8 cellular contexts compared by ENCODE assay signal in the genomic region with DNA sequence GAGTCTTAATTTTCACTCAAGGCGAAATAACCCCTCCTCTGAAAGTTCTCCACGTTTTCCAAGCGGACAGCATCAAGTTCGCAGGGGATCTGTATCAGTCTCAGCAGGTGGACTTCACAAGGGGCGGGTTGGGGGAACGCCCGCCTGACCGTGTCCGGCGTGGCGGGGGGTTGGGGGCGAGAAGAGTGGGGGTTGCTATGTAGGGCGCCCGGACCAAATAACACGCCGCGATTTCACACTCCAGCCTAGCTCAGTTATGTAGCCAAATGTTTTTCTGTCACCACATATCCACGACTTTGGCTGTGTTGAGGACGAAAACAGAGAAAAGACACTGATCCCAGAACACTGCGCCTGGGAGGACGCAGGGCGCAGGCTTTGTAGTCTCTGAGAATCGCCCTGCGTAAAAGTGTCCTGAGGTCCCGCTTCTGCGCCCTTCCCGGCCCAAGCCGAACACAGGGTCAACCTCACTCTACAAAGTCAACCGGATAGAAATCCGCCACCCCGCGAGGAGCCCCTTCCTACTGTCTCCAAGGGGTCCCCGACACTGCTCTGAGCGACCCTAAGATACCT. TPM values are rescaled to one million over a fixed set of nuclear protein-coding genes. Genes with fewer than 3 reads are reported as not detected.
DNase-seq lines count a peak whose midpoint lies in the region; ATAC-seq and TF ChIP-seq lines count a peak whose summit lies in the region.

No MANE protein-coding gene starts in this region.

- TF ChIP-seq CTCF in CD14-positive monocyte (IDR thresholded peaks at IDR 0.05) (no peak), NB4 (IDR thresholded peaks at IDR 0.05; ENCODE audit: low read depth, low read length) (no peak), endothelial cell (IDR thresholded peaks at IDR 0.05; ENCODE audit: unreplicated experiment) (no peak), nephron progenitor cell (IDR thresholded peaks at IDR 0.05) (no peak)

- H3K4me1 Mint-ChIP-seq in CD14-positive monocyte (peaks cover 81% of the 10 kb centered on the region), endothelial cell (ENCODE audit: unreplicated experiment) (peaks cover 15% of the 10 kb centered on the region), nephron progenitor cell (peaks cover 40% of the 10 kb centered on the region)

- peaks cover 6 to 19% of the 10 kb centered on the region in 2 donors for H3K36me3 Mint-ChIP-seq in CD14-positive monocyte
- H3K36me3 Mint-ChIP-seq in endothelial cell (ENCODE audit: low read depth, unreplicated experiment), result no peaks in the 10 kb centered on the region
- H3K36me3 Mint-ChIP-seq in nephron progenitor cell (ENCODE audit: low read depth), result no peaks in the 10 kb centered on the region

- ATAC-seq in HG02623 (IDR thresholded peaks at IDR 0.05; ENCODE audit: unreplicated experiment) (no peak), HG02970 (IDR thresholded peaks at IDR 0.05; ENCODE audit: low FRiP score, unreplicated experiment) (no peak)

- peak overlapping the region in 5 of 7 donors; percentile 41 to 89 (median 81) for H3K27ac Mint-ChIP-seq in CD14-positive monocyte
- H3K27ac Mint-ChIP-seq in endothelial cell (ENCODE audit: unreplicated experiment), result no peak overlapping the region
- no peak overlapping the region for H3K27ac Mint-ChIP-seq in nephron progenitor cell

- H3K4me3 Mint-ChIP-seq in CD14-positive monocyte, result peak overlapping the region; percentile 92 to 96
- peak overlapping the region; percentile 86 for H3K4me3 Mint-ChIP-seq in endothelial cell (ENCODE audit: unreplicated experiment)
- H3K4me3 Mint-ChIP-seq in nephron progenitor cell, result peak overlapping the region; percentile 79

- TF ChIP-seq POLR2A in NB4 (IDR thresholded peaks at IDR 0.05; ENCODE audit: extremely low read depth, insufficient read length), result no peak

- peaks cover 0 to 2% (median 0%) of the 10 kb centered on the region in 7 donors for H3K9me3 Mint-ChIP-seq in CD14-positive monocyte
- H3K9me3 Mint-ChIP-seq in endothelial cell (ENCODE audit: unreplicated experiment), result no peaks in the 10 kb centered on the region
- no peaks in the 10 kb centered on the region for H3K9me3 Mint-ChIP-seq in nephron progenitor cell

- intact Hi-C loops in CD14-positive monocyte (cut with micrococcal nuclease), result loop anchor here (5.0 kb wide), 3 partner anchors 34 to 64 kb away; no protein-coding TSS in a partner anchor

- DNase-seq in CD14-positive monocyte (ENCODE audit: low spot score), result no peak
- DNase-seq in NB4 (ENCODE audit: low read depth), result no peak
- no peak for DNase-seq in endothelial cell (ENCODE audit: low spot score)
- peak; percentile 33 for DNase-seq in nephron progenitor cell
- DNase-seq in GF-D8 (lab: John Stamatoyannopoulos, UW), result no peak
- no peak for DNase-seq in NCI-H2196 (lab: John Stamatoyannopoulos, UW; ENCODE audit: unreplicated experiment)

- H3K27me3 Mint-ChIP-seq in CD14-positive monocyte (ENCODE audit: low read depth in 3 of 3), result peaks cover 8 to 30% (median 24%) of the 10 kb centered on the region in 3 donors
- H3K27me3 Mint-ChIP-seq in endothelial cell (ENCODE audit: unreplicated experiment), result peaks cover 14% of the 10 kb centered on the region
- H3K27me3 Mint-ChIP-seq in nephron progenitor cell (ENCODE audit: low read depth, poor library complexity), result peaks cover 51% of the 10 kb centered on the region

- H3K4me3 ChIP-seq in NB4 (ENCODE audit: low read depth, low read length), result peak overlapping the region; percentile 54

RNA-seq across cellular contexts. Expression of a gene that starts 0.5 kb away (rescaled TPM):
- 1 to 10 TPM; 1.5 to 2.8 TPM for polyA plus RNA-seq in CD14-positive monocyte
- 0.31 TPM for total RNA-seq in endothelial cell (ENCODE audit: unreplicated experiment)

Comparison
In these comparisons a context has a peak if more than half of its experiments do, and no peak if none do; other contexts are left out.
1. H3K27ac Mint-ChIP-seq: peak in CD14-positive monocyte (5 of 7); none in endothelial cell (single experiment) and nephron progenitor cell (single experiment).
2. Peak in every context shown above with its lines, with median percentiles within 50 percentile points of each other: H3K4me3 Mint-ChIP-seq.